16 cellular contexts compared by ENCODE assay signal in the genomic region with DNA sequence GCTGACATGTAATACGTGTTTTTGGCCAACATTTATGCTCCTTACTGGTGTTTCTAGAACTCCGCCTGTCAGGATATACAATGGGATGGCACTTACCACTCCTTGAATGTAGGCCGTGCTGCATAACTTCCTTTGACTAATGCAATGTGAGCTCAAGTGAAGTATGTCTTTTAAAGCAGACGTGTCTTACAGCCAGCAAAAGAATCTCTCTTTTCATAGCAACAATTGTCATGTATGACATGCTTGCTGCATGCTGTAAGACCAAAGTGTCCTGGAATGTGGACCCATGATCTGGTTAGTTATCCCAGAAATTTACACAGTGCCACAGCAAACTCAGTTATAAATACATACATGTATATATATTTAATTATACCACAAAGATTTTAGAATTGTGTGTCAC.
A peak's percentile ranks its signal among the peaks of the same experiment; 100 is the strongest.
DNase-seq lines count a peak whose midpoint lies in the region; TF ChIP-seq lines count a peak whose summit lies in the region.
"Had no signal": no experiment of that assay in that cellular context is flagged by ENCODE, and none has a peak within 500 bp of the region (broad histone marks: within the 10 kb centered on the region; RNA-seq: fewer than 3 reads in every experiment).

No MANE protein-coding gene starts in this region.

- H3K4ac ChIP-seq in trophoblast cell (ENCODE audit: low read depth, low read length) = no peak overlapping the region

- H3K14ac ChIP-seq in trophoblast cell (ENCODE audit: low read length) = no peak overlapping the region

- H2BK5ac ChIP-seq in trophoblast cell (ENCODE audit: low read depth, low read length, poor library complexity) = no peak overlapping the region

- no peak overlapping the region for H2AFZ ChIP-seq in trophoblast cell (ENCODE audit: insufficient read depth, low read length, poor library complexity)

- H3K36me3 ChIP-seq in trophoblast cell (ENCODE audit: control insufficient read depth in 1 of 2, insufficient read depth in 2 of 2, low read length in 2 of 2) = no peaks in the 10 kb centered on the region
- H3K36me3 ChIP-seq in WERI-Rb-1 = no peaks in the 10 kb centered on the region
- no peaks in the 10 kb centered on the region for H3K36me3 ChIP-seq in esophagus squamous epithelium

- no peaks in the 10 kb centered on the region for H3K4me1 ChIP-seq in trophoblast cell (ENCODE audit: control insufficient read depth in 1 of 2, insufficient read depth in 2 of 2, low read length in 2 of 2)
- no peaks in the 10 kb centered on the region for H3K4me1 ChIP-seq in esophagus squamous epithelium

- no peaks in the 10 kb centered on the region for H3K27me3 ChIP-seq in trophoblast cell (ENCODE audit: insufficient read depth, low read length)
- H3K27me3 ChIP-seq in WERI-Rb-1 (ENCODE audit: insufficient read depth, low read depth, severe bottlenecking) = no peaks in the 10 kb centered on the region
- no peaks in the 10 kb centered on the region for H3K27me3 ChIP-seq in esophagus squamous epithelium

- DNase-seq in choroid plexus epithelial cell (ENCODE audit: low read depth) (peak; percentile 5), iris pigment epithelial cell (ENCODE audit: low read depth) (peak; percentile 15), trophoblast cell (peak; percentile 20 to 74), WERI-Rb-1 (no peak), esophagus squamous epithelium (lab: John Stamatoyannopoulos, UW) (no peak)
- DNase-seq in stimulated activated CD4-positive, alpha-beta T cell treated with anti-CD3 and anti-CD28 coated beads, Interleukin-2, amount 100 ng/mL, for 48 hours = no peak
- DNase-seq: C1 segment of cervical spinal cord; Calu3; CD4-positive, alpha-beta memory T cell; COR-L47; DMS53; DMS79 treated with DMSO at 0.1 percent for 48 hours; GF-D8; GOT3; H7; HCEC 1CT had no signal

- no peaks in the 10 kb centered on the region for H3K9me3 ChIP-seq in trophoblast cell (ENCODE audit: insufficient read depth, low read depth, low read length)
- H3K9me3 ChIP-seq in WERI-Rb-1 (ENCODE audit: severe bottlenecking) = no peaks in the 10 kb centered on the region
- no peaks in the 10 kb centered on the region for H3K9me3 ChIP-seq in esophagus squamous epithelium

- H3K4me3 ChIP-seq in choroid plexus epithelial cell (ENCODE audit: low read depth, low read length) = no peak overlapping the region
- no peak overlapping the region for H3K4me3 ChIP-seq in trophoblast cell (ENCODE audit: low read depth, low read length)
- H3K4me3 ChIP-seq in WERI-Rb-1 (ENCODE audit: low read depth, low read length) = no peak overlapping the region
- H3K4me3 ChIP-seq in esophagus squamous epithelium = no peak overlapping the region

- no peak overlapping the region for H4K8ac ChIP-seq in trophoblast cell (ENCODE audit: low read depth, low read length)

- H2BK12ac ChIP-seq in trophoblast cell (ENCODE audit: low read length) = no peak overlapping the region

- no peak overlapping the region for H3K23ac ChIP-seq in trophoblast cell (ENCODE audit: low read length)

- no peak overlapping the region for H4K12ac ChIP-seq in trophoblast cell (ENCODE audit: low read depth, low read length)

- TF ChIP-seq CTCF in choroid plexus epithelial cell (conservative IDR thresholded peaks at IDR 0.05; ENCODE audit: low read depth, low read length) (no peak), WERI-Rb-1 (IDR thresholded peaks at IDR 0.05; ENCODE audit: low read depth, low read length) (no peak), esophagus squamous epithelium (IDR thresholded peaks at IDR 0.05) (no peak)

- no peak overlapping the region for H3K18ac ChIP-seq in trophoblast cell (ENCODE audit: low read length)

- TF ChIP-seq POLR2A in esophagus squamous epithelium (IDR thresholded peaks at IDR 0.05) = no peak

- H3K79me1 ChIP-seq in trophoblast cell (ENCODE audit: low read length) = no peaks in the 10 kb centered on the region

- H2BK120ac ChIP-seq in trophoblast cell (ENCODE audit: insufficient read depth, low read length, poor library complexity) = no peak overlapping the region

- H3K79me2 ChIP-seq in trophoblast cell (ENCODE audit: control insufficient read depth, insufficient read depth, low read length, poor library complexity) = no peaks in the 10 kb centered on the region

- no peak overlapping the region for H2AK5ac ChIP-seq in trophoblast cell (ENCODE audit: low read length)

- no peak overlapping the region for H3K9ac ChIP-seq in trophoblast cell (ENCODE audit: low read length)

- no peak overlapping the region for H4K91ac ChIP-seq in trophoblast cell (ENCODE audit: low read depth, low read length)

- intact Hi-C loops in esophagus squamous epithelium (cut with DNase I) = no loop called here

- no peak overlapping the region for H3K27ac ChIP-seq in trophoblast cell (ENCODE audit: low read depth, low read length)
- no peak overlapping the region for H3K27ac ChIP-seq in WERI-Rb-1
- no peak overlapping the region for H3K27ac ChIP-seq in esophagus squamous epithelium

- H3K4me2 ChIP-seq in trophoblast cell (ENCODE audit: low read length) = no peak overlapping the region

- WGBS in trophoblast cell (ENCODE audit: extremely low coverage, insufficient coverage, insufficient read length) = no CpG with 5 or more reads among the region's 4 CpGs
- WGBS in esophagus squamous epithelium, 2 donors = 58 to 70% methylated on average over 4 of the region's 4 CpGs

Comparison
In these comparisons a context has a peak if more than half of its experiments do, and no peak if none do; other contexts are left out.
1. DNase-seq: peak in choroid plexus epithelial cell (single experiment), iris pigment epithelial cell (single experiment) and trophoblast cell (2 of 2); none in WERI-Rb-1 (single experiment), esophagus squamous epithelium (single experiment) and stimulated activated CD4-positive, alpha-beta T cell treated with anti-CD3 and anti-CD28 coated beads, Interleukin-2, amount 100 ng/mL, for 48 hours (0 of 2).